2 cellular contexts compared by ENCODE assay signal in genomic region chr10:4635394-4635793, GRCh38.
TF ChIP-seq lines count a peak whose summit lies in the region.

No MANE protein-coding gene starts in this region.

TF ChIP-seq in SK-N-SH treated with all-trans-retinoic acid at 6 μM for 48 hours, 23 proteins besides CTCF, POLR2A, EP300 and RAD21 (continued from another document):
- no peak for TF ChIP-seq POU6F1 (CRISPR knock-in tag; IDR thresholded peaks at IDR 0.05; ENCODE audit: borderline replicate concordance, low read depth)
- no peak for TF ChIP-seq OSR1 (CRISPR knock-in tag; IDR thresholded peaks at IDR 0.05)
- TF ChIP-seq ZFP30 (CRISPR knock-in tag; IDR thresholded peaks at IDR 0.05): no peak
- TF ChIP-seq ESRRG (CRISPR knock-in tag; IDR thresholded peaks at IDR 0.05): no peak
- TF ChIP-seq ISL1 (CRISPR knock-in tag; IDR thresholded peaks at IDR 0.05): no peak
- TF ChIP-seq GLIS3 (CRISPR knock-in tag; IDR thresholded peaks at IDR 0.05): no peak

TF ChIP-seq in SK-N-SH, 30 proteins besides CTCF, POLR2A, EP300 and RAD21 (continued from another document):
- no peak for TF ChIP-seq CHD2 (IDR thresholded peaks at IDR 0.05; ENCODE audit: low read length, partially characterized antibody)
